In genomic region chr1:161185732-161186311, GRCh38 we compare ENCODE assay signal across 8 cellular contexts. TPM values are rescaled to one million over a fixed set of nuclear protein-coding genes. Genes with fewer than 3 reads are reported as not detected.
DNase-seq lines count a peak whose midpoint lies in the region; ATAC-seq, FAIRE-seq and TF ChIP-seq lines count a peak whose summit lies in the region.

No MANE protein-coding gene starts in this region.

- no peak for FAIRE-seq in endothelial cell of umbilical vein (lab: Jason Lieb, UNC)

- H4K20me1 ChIP-seq in DOHH2 (ENCODE audit: control insufficient read depth, insufficient read depth, low read depth, low read length) (no peaks in the 10 kb centered on the region), endothelial cell of umbilical vein (replicated peaks; ENCODE audit: control insufficient read depth, extremely low read depth, insufficient read depth, low read length) (no peaks in the 10 kb centered on the region)

- H3K27ac Mint-ChIP-seq in stimulated activated naive CD8-positive, alpha-beta T cell treated with anti-CD3 and anti-CD28 coated beads, Interleukin-15, amount 100 ng/mL, for 72 hours = peak overlapping the region; percentile 91 to 92
- no peak overlapping the region for H3K27ac Mint-ChIP-seq in type B pancreatic cell

- peak; percentile 80 for DNase-seq in NB4 (ENCODE audit: low read depth)
- no peak for DNase-seq in endothelial cell of umbilical vein (ENCODE audit: low read depth, low spot score)
- DNase-seq in stimulated activated naive CD8-positive, alpha-beta T cell treated with anti-CD3 and anti-CD28 coated beads, Interleukin-15, amount 100 ng/mL, for 72 hours = no peak
- DNase-seq in epidermal melanocyte (ENCODE audit: insufficient read length, low spot score) = no peak
- no peak for DNase-seq in NCI-H526 (lab: John Stamatoyannopoulos, UW)
- no peak for DNase-seq in type B pancreatic cell (ENCODE audit: extremely low spot score, unreplicated experiment)

- H3K36me3 Mint-ChIP-seq in type B pancreatic cell = no peaks in the 10 kb centered on the region

- TF ChIP-seq POLR2A in NB4 (IDR thresholded peaks at IDR 0.05; ENCODE audit: extremely low read depth, insufficient read length) = no peak
- no peak for TF ChIP-seq POLR2A in endothelial cell of umbilical vein (IDR thresholded peaks at IDR 0.05; ENCODE audit: low read depth, low read length)

- H2AFZ ChIP-seq in endothelial cell of umbilical vein (ENCODE audit: low read depth, low read length) = peak overlapping the region; percentile 45

- H3K9me3 ChIP-seq in DOHH2 (ENCODE audit: control insufficient read depth, insufficient read depth, low read length) (no peaks in the 10 kb centered on the region), endothelial cell of umbilical vein (replicated peaks; ENCODE audit: control insufficient read depth, insufficient read depth, low read length) (no peaks in the 10 kb centered on the region)

- ATAC-seq in GM21528 (IDR thresholded peaks at IDR 0.05; ENCODE audit: low FRiP score, unreplicated experiment) = peak; percentile 27
- peak; percentile 22 for ATAC-seq in stimulated activated naive CD8-positive, alpha-beta T cell treated with anti-CD3 and anti-CD28 coated beads, Interleukin-15, amount 100 ng/mL, for 72 hours

- peaks cover 15% of the 10 kb centered on the region for H3F3A ChIP-seq in DOHH2 (ENCODE audit: control insufficient read depth, insufficient read depth)

- H3K4me3 ChIP-seq in DOHH2 (ENCODE audit: low read length) (peak overlapping the region; percentile 57), NB4 (ENCODE audit: low read depth, low read length) (no peak overlapping the region), endothelial cell of umbilical vein (replicated peaks in 1 of 3; ENCODE audit: insufficient read depth in 1 of 3, low read depth in 1 of 3, low read length in 3 of 3) (no peak overlapping the region)

- POLR2A ChIA-PET in endothelial cell of umbilical vein (lab: Charles Lee) = interaction anchor here (0.7 kb wide), 2 partner anchors 139 to 197 kb away, joined by 3 read pairs; no protein-coding TSS in a partner anchor

- H3K4me2 ChIP-seq in DOHH2 (ENCODE audit: low read length) (peak overlapping the region; percentile 69), endothelial cell of umbilical vein (ENCODE audit: insufficient read depth, low read length) (peak overlapping the region; percentile 56)

- intact Hi-C loops in endothelial cell of umbilical vein (cut with micrococcal nuclease) = loop anchor here (1.0 to 2.0 kb wide), 2 partner anchors 14 to 39 kb away; no protein-coding TSS in a partner anchor

- H3K4me1 ChIP-seq in DOHH2 (ENCODE audit: control insufficient read depth, low read length) = peaks cover 48% of the 10 kb centered on the region
- H3K4me1 ChIP-seq in endothelial cell of umbilical vein (ENCODE audit: control insufficient read depth, extremely low read depth, insufficient read depth, low read length) = peaks cover 28% of the 10 kb centered on the region

- H3K9ac ChIP-seq in endothelial cell of umbilical vein (replicated peaks; ENCODE audit: extremely low read depth, insufficient read depth, low read length) = no peak overlapping the region

- H3K9me2 ChIP-seq in DOHH2 (replicated peaks; ENCODE audit: control insufficient read depth, low read length) = no peaks in the 10 kb centered on the region

- CTCF ChIA-PET in endothelial cell of umbilical vein (lab: Charles Lee) = interaction anchor here (0.6 to 1.5 kb wide), 3 partner anchors 15 to 189 kb away, joined by 3 to 4 read pairs (median 4); no protein-coding TSS in a partner anchor

- H3K27me3 Mint-ChIP-seq in stimulated activated naive CD8-positive, alpha-beta T cell treated with anti-CD3 and anti-CD28 coated beads, Interleukin-15, amount 100 ng/mL, for 72 hours = no peaks in the 10 kb centered on the region
- no peaks in the 10 kb centered on the region for H3K27me3 Mint-ChIP-seq in type B pancreatic cell

- TF ChIP-seq CTCF in DOHH2 (IDR thresholded peaks at IDR 0.05; ENCODE audit: low read depth, low read length, poor library complexity, severe bottlenecking) (no peak), NB4 (IDR thresholded peaks at IDR 0.05; ENCODE audit: low read depth, low read length) (no peak), endothelial cell of umbilical vein (IDR thresholded peaks at IDR 0.05; ENCODE audit: extremely low read depth in 1 of 2, insufficient read depth in 1 of 2, low read depth in 1 of 2, low read length in 2 of 2) (no peak), type B pancreatic cell (conservative IDR thresholded peaks at IDR 0.05) (no peak)

- H3K4me3 Mint-ChIP-seq in stimulated activated naive CD8-positive, alpha-beta T cell treated with anti-CD3 and anti-CD28 coated beads, Interleukin-15, amount 100 ng/mL, for 72 hours = peak overlapping the region; percentile 69 to 74
- H3K4me3 Mint-ChIP-seq in type B pancreatic cell = no peak overlapping the region

- no peaks in the 10 kb centered on the region for H3K36me3 ChIP-seq in DOHH2 (ENCODE audit: control insufficient read depth, low read length)
- H3K36me3 ChIP-seq in endothelial cell of umbilical vein (ENCODE audit: control insufficient read depth in 2 of 2, extremely low read depth in 1 of 2, insufficient read depth in 2 of 2, low read length in 2 of 2) = no peaks in the 10 kb centered on the region

- no peaks in the 10 kb centered on the region for H3K9me1 ChIP-seq in endothelial cell of umbilical vein (replicated peaks; ENCODE audit: control insufficient read depth, extremely low read depth, insufficient read depth, low read length)

- H3K79me2 ChIP-seq in DOHH2 (ENCODE audit: control insufficient read depth, low read length) (no peaks in the 10 kb centered on the region), endothelial cell of umbilical vein (ENCODE audit: control insufficient read depth, insufficient read depth, low read length) (no peaks in the 10 kb centered on the region)

- peak overlapping the region; percentile 84 for H3K27ac ChIP-seq in DOHH2 (ENCODE audit: low read depth, low read length)
- H3K27ac ChIP-seq in endothelial cell of umbilical vein (ENCODE audit: insufficient read depth, low read depth, low read length) = peak overlapping the region; percentile 48

- H3K27me3 ChIP-seq in DOHH2 (ENCODE audit: control insufficient read depth, low read length) (no peaks in the 10 kb centered on the region), endothelial cell of umbilical vein (ENCODE audit: control insufficient read depth in 2 of 2, insufficient read depth in 2 of 2, low read length in 2 of 2) (no peaks in the 10 kb centered on the region)

- BruUV-seq in endothelial cell of umbilical vein (replicated peaks; lab: Mats Ljungman, UMichigan) = no TSS peak

- dilution Hi-C loops in endothelial cell of umbilical vein (cut with MboI; ENCODE audit: extremely low pct_ligation_motif_present, low sequenced_read_pairs) = no loop called here

- peaks cover 82% of the 10 kb centered on the region for H3K4me1 Mint-ChIP-seq in stimulated activated naive CD8-positive, alpha-beta T cell treated with anti-CD3 and anti-CD28 coated beads, Interleukin-15, amount 100 ng/mL, for 72 hours
- no peaks in the 10 kb centered on the region for H3K4me1 Mint-ChIP-seq in type B pancreatic cell (ENCODE audit: unreplicated experiment)

- peaks cover 0 to 4% of the 10 kb centered on the region in 2 donors for H3K9me3 Mint-ChIP-seq in stimulated activated naive CD8-positive, alpha-beta T cell treated with anti-CD3 and anti-CD28 coated beads, Interleukin-15, amount 100 ng/mL, for 72 hours
- H3K9me3 Mint-ChIP-seq in type B pancreatic cell = no peaks in the 10 kb centered on the region

RNA-seq across cellular contexts. Expression of gene B4GALT3, which starts 8.5 kb away (rescaled TPM):
- total RNA-seq in endothelial cell of umbilical vein = 39.5 and 39.8 TPM in 2 replicates
- polyA plus RNA-seq in endothelial cell of umbilical vein = 55.5 and 60.4 TPM in 2 replicates
- 43.9 and 47.0 TPM in 2 replicates for polyA plus RNA-seq in endothelial cell of umbilical vein (2011; cell fraction: cytosol; rRNA removed)
- polyA plus RNA-seq in endothelial cell of umbilical vein (2011; cell fraction: nucleus; rRNA removed) = 46.1 and 53.2 TPM in 2 replicates
- 36.9 and 38.5 TPM in 2 replicates for polyA plus RNA-seq in endothelial cell of umbilical vein (2012)
- 22.8 and 24.6 TPM in 2 replicates for polyA minus RNA-seq in endothelial cell of umbilical vein
- 18.3 TPM for polyA minus RNA-seq in endothelial cell of umbilical vein (2011; cell fraction: cytosol; rRNA and poly(A)+ RNA removed)
- polyA minus RNA-seq in endothelial cell of umbilical vein (2011; cell fraction: nucleus; rRNA and poly(A)+ RNA removed) = 13.6 and 14.2 TPM in 2 replicates
- 42.4 and 48.5 TPM in 2 replicates for total RNA-seq in type B pancreatic cell (ENCODE audit: low replicate concordance)

RNA-seq across cellular contexts. Expression of gene ADAMTS4, which starts 13.0 kb away (rescaled TPM):
- total RNA-seq in endothelial cell of umbilical vein (8.9 and 13.6 TPM in 2 replicates), type B pancreatic cell (ENCODE audit: low replicate concordance) (0.10 and 2.5 TPM in 2 replicates)
- polyA plus RNA-seq in endothelial cell of umbilical vein = 2.5 and 2.6 TPM in 2 replicates
- 1.1 and 1.4 TPM in 2 replicates for polyA plus RNA-seq in endothelial cell of umbilical vein (2011; cell fraction: cytosol; rRNA removed)
- 2.7 and 3.4 TPM in 2 replicates for polyA plus RNA-seq in endothelial cell of umbilical vein (2011; cell fraction: nucleus; rRNA removed)
- 11.6 and 12.1 TPM in 2 replicates for polyA plus RNA-seq in endothelial cell of umbilical vein (2012)
- polyA minus RNA-seq in endothelial cell of umbilical vein = 3.5 and 13.4 TPM in 2 replicates
- polyA minus RNA-seq in endothelial cell of umbilical vein (2011; cell fraction: cytosol; rRNA and poly(A)+ RNA removed) = 0.41 TPM
- 7.3 and 7.8 TPM in 2 replicates for polyA minus RNA-seq in endothelial cell of umbilical vein (2011; cell fraction: nucleus; rRNA and poly(A)+ RNA removed)

RNA-seq across cellular contexts. Expression of gene NDUFS2, which starts 16.3 kb away (rescaled TPM):
- 95.1 and 99.7 TPM in 2 replicates for total RNA-seq in endothelial cell of umbilical vein
- 101 and 130 TPM in 2 replicates for polyA plus RNA-seq in endothelial cell of umbilical vein
- 119 and 125 TPM in 2 replicates for polyA plus RNA-seq in endothelial cell of umbilical vein (2011; cell fraction: cytosol; rRNA removed)
- 133 and 144 TPM in 2 replicates for polyA plus RNA-seq in endothelial cell of umbilical vein (2011; cell fraction: nucleus; rRNA removed)
- polyA plus RNA-seq in endothelial cell of umbilical vein (2012) = 97.3 and 104 TPM in 2 replicates
- polyA minus RNA-seq in endothelial cell of umbilical vein = 209 and 223 TPM in 2 replicates
- polyA minus RNA-seq in endothelial cell of umbilical vein (2011; cell fraction: cytosol; rRNA and poly(A)+ RNA removed) = 114 TPM
- polyA minus RNA-seq in endothelial cell of umbilical vein (2011; cell fraction: nucleus; rRNA and poly(A)+ RNA removed) = 68.0 and 89.1 TPM in 2 replicates
- 93.1 and 97.4 TPM in 2 replicates for total RNA-seq in type B pancreatic cell (ENCODE audit: low replicate concordance)

RNA-seq across cellular contexts. Expression of gene PPOX, which starts 19.6 kb away (rescaled TPM):
- total RNA-seq in endothelial cell of umbilical vein (28.5 and 28.9 TPM in 2 replicates), type B pancreatic cell (ENCODE audit: low replicate concordance) (25.7 and 43.6 TPM in 2 replicates)
- 26.4 and 31.3 TPM in 2 replicates for polyA plus RNA-seq in endothelial cell of umbilical vein
- 11.8 and 15.6 TPM in 2 replicates for polyA plus RNA-seq in endothelial cell of umbilical vein (2011; cell fraction: cytosol; rRNA removed)
- 118 and 123 TPM in 2 replicates for polyA plus RNA-seq in endothelial cell of umbilical vein (2011; cell fraction: nucleus; rRNA removed)
- 17.9 and 19.2 TPM in 2 replicates for polyA plus RNA-seq in endothelial cell of umbilical vein (2012)
- polyA minus RNA-seq in endothelial cell of umbilical vein = 13.7 and 16.0 TPM in 2 replicates
- polyA minus RNA-seq in endothelial cell of umbilical vein (2011; cell fraction: cytosol; rRNA and poly(A)+ RNA removed) = 13.5 TPM
- 17.6 and 19.1 TPM in 2 replicates for polyA minus RNA-seq in endothelial cell of umbilical vein (2011; cell fraction: nucleus; rRNA and poly(A)+ RNA removed)

RNA-seq across cellular contexts. Expression of gene USP21, which starts 26.5 kb away (rescaled TPM):
- total RNA-seq in endothelial cell of umbilical vein = 18.7 and 19.7 TPM in 2 replicates
- 29.2 and 34.9 TPM in 2 replicates for polyA plus RNA-seq in endothelial cell of umbilical vein
- polyA plus RNA-seq in endothelial cell of umbilical vein (2011; cell fraction: cytosol; rRNA removed) = 21.0 and 21.5 TPM in 2 replicates
- polyA plus RNA-seq in endothelial cell of umbilical vein (2011; cell fraction: nucleus; rRNA removed) = 84.5 and 91.0 TPM in 2 replicates
- 14.6 and 14.7 TPM in 2 replicates for polyA plus RNA-seq in endothelial cell of umbilical vein (2012)
- 16.3 TPM in 2 replicates for polyA minus RNA-seq in endothelial cell of umbilical vein
- 16.2 TPM for polyA minus RNA-seq in endothelial cell of umbilical vein (2011; cell fraction: cytosol; rRNA and poly(A)+ RNA removed)
- 16.0 and 18.2 TPM in 2 replicates for polyA minus RNA-seq in endothelial cell of umbilical vein (2011; cell fraction: nucleus; rRNA and poly(A)+ RNA removed)
- 31.6 and 45.7 TPM in 2 replicates for total RNA-seq in type B pancreatic cell (ENCODE audit: low replicate concordance)
